In genomic region chr21:24045775-24046215, GRCh38 we compare ENCODE assay signal across 8 cellular contexts.
DNase-seq lines count a peak whose midpoint lies in the region; ATAC-seq and TF ChIP-seq lines count a peak whose summit lies in the region.

No MANE protein-coding gene starts in this region.

- no peak overlapping the region for H3K4me3 ChIP-seq in fibroblast of lung (replicated peaks in 1 of 4; ENCODE audit: control extremely low read depth in 1 of 4, insufficient read depth in 1 of 4, low read depth in 3 of 4, low read length in 4 of 4)

- no peak overlapping the region for H3K27ac ChIP-seq in C4-2B
- H3K27ac ChIP-seq in fibroblast of lung (ENCODE audit: insufficient read depth, low read length): no peak overlapping the region

- H2AFZ ChIP-seq in fibroblast of lung (ENCODE audit: low read length): no peak overlapping the region

- H3K4me1 ChIP-seq in fibroblast of lung (ENCODE audit: control insufficient read depth, extremely low read depth, insufficient read depth, low read length): no peaks in the 10 kb centered on the region

- H3K36me3 ChIP-seq in fibroblast of lung (ENCODE audit: control insufficient read depth, insufficient read depth, low read length): no peaks in the 10 kb centered on the region

- no peak overlapping the region for H3K9ac ChIP-seq in fibroblast of lung (ENCODE audit: insufficient read depth, low read length)

- no peak overlapping the region for H3K4me2 ChIP-seq in fibroblast of lung (ENCODE audit: extremely low read depth, insufficient read depth, low read length)

- ATAC-seq in GM18520 (IDR thresholded peaks at IDR 0.05; ENCODE audit: unreplicated experiment): no peak

- no peaks in the 10 kb centered on the region for H3K9me3 ChIP-seq in fibroblast of lung (ENCODE audit: control insufficient read depth, insufficient read depth, low read depth, low read length)

- H3K79me2 ChIP-seq in fibroblast of lung (ENCODE audit: control insufficient read depth, insufficient read depth, low read length): no peaks in the 10 kb centered on the region

- H3K27me3 ChIP-seq in fibroblast of lung (ENCODE audit: control insufficient read depth, insufficient read depth, low read length): no peaks in the 10 kb centered on the region

- peak; percentile 37 for DNase-seq in HK-2 (ENCODE audit: unreplicated experiment)
- peak; percentile 13 for DNase-seq in SW480 (ENCODE audit: low spot score)
- peak; percentile 94 to 98 for DNase-seq in fibroblast of lung (ENCODE audit: low read depth in 2 of 2)
- peak; percentile 93 for DNase-seq in occipital lobe (lab: John Stamatoyannopoulos, UW)
- no peak for DNase-seq in HuH-7.5 (ENCODE audit: low spot score)
- DNase-seq in NCI-H2081 (lab: John Stamatoyannopoulos, UW): no peak

- peak; percentile 47 for TF ChIP-seq CTCF in C4-2B (conservative IDR thresholded peaks at IDR 0.05)
- TF ChIP-seq CTCF in fibroblast of lung (conservative IDR thresholded peaks at IDR 0.05 in 1 of 2, IDR thresholded peaks at IDR 0.05 in 1 of 2; ENCODE audit: low read depth in 1 of 2, low read length in 2 of 2): peak in 1 of 2 donors; percentile 63

- no peaks in the 10 kb centered on the region for H4K20me1 ChIP-seq in fibroblast of lung (ENCODE audit: control insufficient read depth, extremely low read depth, insufficient read depth, low read length)

Comparison
In these comparisons a context has a peak if more than half of its experiments do, and no peak if none do; other contexts are left out.
1. DNase-seq: peak in HK-2 (single experiment), SW480 (single experiment), fibroblast of lung (2 of 2) and occipital lobe (single experiment); none in HuH-7.5 (single experiment) and NCI-H2081 (0 of 2).